26 cellular contexts compared by ENCODE assay signal in genomic region chr10:3203198-3203597, GRCh38. TPM values are rescaled to one million over a fixed set of nuclear protein-coding genes. Genes with fewer than 3 reads are reported as not detected.
A peak's percentile ranks its signal among the peaks of the same experiment; 100 is the strongest.
DNase-seq lines count a peak whose midpoint lies in the region; ATAC-seq, FAIRE-seq and TF ChIP-seq lines count a peak whose summit lies in the region.
"Had no signal": no experiment of that assay in that cellular context is flagged by ENCODE, and none has a peak within 500 bp of the region (broad histone marks: within the 10 kb centered on the region; RNA-seq: fewer than 3 reads in every experiment).

No MANE protein-coding gene starts in this region.

- H3K9me3 Mint-ChIP-seq in activated T-cell treated with anti-CD3 and anti-CD28 coated beads, Interleukin-2, amount 50 U/mL, for 72 hours: no peaks in the 10 kb centered on the region
- H3K9me3 Mint-ChIP-seq: IgD-negative memory B cell had no signal

- peak; percentile 0 for DNase-seq in NCI-H2227 treated with DMSO at 0.1 percent for 48 hours (lab: John Stamatoyannopoulos, UW)
- no peak for DNase-seq in NCI-H2227 (lab: John Stamatoyannopoulos, UW; ENCODE audit: unreplicated experiment)
- DNase-seq in activated T-cell treated with anti-CD3 and anti-CD28 coated beads, Interleukin-2, amount 50 U/mL, for 72 hours: no peak
- DNase-seq in activated T-cell treated with anti-CD3 and anti-CD28 coated beads, Interleukin-2, amount 50 U/mL, for 48 hours: no peak
- no peak for DNase-seq in bronchial epithelial cell (ENCODE audit: low read depth)
- DNase-seq in body of pancreas: no peak
- DNase-seq in COLO829 (ENCODE audit: low spot score): no peak
- DNase-seq: ACHN, DMS53, EL, GF-D8, GOT3, HCEC 1CT, MV-4-11, NCI-H1105 treated with DMSO at 0.1 percent for 48 hours, NCI-H2029 treated with DMSO at 0.1 percent for 48 hours, NCI-H2171, NCI-H446, NCI-H526, SJCRH30 had no signal

- peaks cover 16% of the 10 kb centered on the region for H3K4me1 Mint-ChIP-seq in activated T-cell treated with anti-CD3 and anti-CD28 coated beads, Interleukin-2, amount 50 U/mL, for 72 hours (ENCODE audit: low read depth)

- peak overlapping the region in 1 of 2 donors; percentile 55 for H3K4me3 Mint-ChIP-seq in activated T-cell treated with anti-CD3 and anti-CD28 coated beads, Interleukin-2, amount 50 U/mL, for 72 hours
- H3K4me3 Mint-ChIP-seq: IgD-negative memory B cell had no signal

- no peak overlapping the region for H3K27ac ChIP-seq in body of pancreas
- H3K27ac ChIP-seq: 22Rv1, C4-2B, SJCRH30 had no signal

- TF ChIP-seq CTCF in bronchial epithelial cell (IDR thresholded peaks at IDR 0.05; ENCODE audit: insufficient read depth, low read length, severe bottlenecking) (no peak), body of pancreas (IDR thresholded peaks at IDR 0.05) (no peak)

- H3K4me3 ChIP-seq in bronchial epithelial cell (ENCODE audit: low read depth, low read length) (no peak overlapping the region), body of pancreas (no peak overlapping the region)
- H3K4me3 ChIP-seq: SJCRH30 had no signal

- H3K36me3 ChIP-seq in bronchial epithelial cell (ENCODE audit: control insufficient read depth, insufficient read depth, low read length): no peaks in the 10 kb centered on the region
- H3K36me3 ChIP-seq in body of pancreas (replicated peaks in 1 of 2; ENCODE audit: insufficient read depth in 1 of 2, low read depth in 2 of 2): no peaks in the 10 kb centered on the region
- H3K36me3 ChIP-seq: SJCRH30 had no signal

- H3K9me3 ChIP-seq in body of pancreas: no peaks in the 10 kb centered on the region
- H3K9me3 ChIP-seq: SJCRH30 had no signal

- H3K36me3 Mint-ChIP-seq in activated T-cell treated with anti-CD3 and anti-CD28 coated beads, Interleukin-2, amount 50 U/mL, for 72 hours (ENCODE audit: insufficient read depth in 2 of 2): peaks cover 0 to 1% of the 10 kb centered on the region in 2 donors
- H3K36me3 Mint-ChIP-seq: IgD-negative memory B cell had no signal

- H3K27ac Mint-ChIP-seq in activated T-cell treated with anti-CD3 and anti-CD28 coated beads, Interleukin-2, amount 50 U/mL, for 72 hours: no peak overlapping the region
- H3K27ac Mint-ChIP-seq: IgD-negative memory B cell had no signal

- no peaks in the 10 kb centered on the region for H3K4me1 ChIP-seq in body of pancreas
- H3K4me1 ChIP-seq: SJCRH30 had no signal

- WGBS in body of pancreas, 2 donors: 50 to 64% methylated on average over 5 of the region's 5 CpGs

- FAIRE-seq in bronchial epithelial cell (lab: Jason Lieb, UNC): peak; percentile 7
- FAIRE-seq: D721Med, GM19239 had no signal

- intact Hi-C loops in body of pancreas (cut with DNase I): loop anchor here (10.0 kb wide), 1 partner anchor 1552 kb away; no protein-coding TSS in a partner anchor

- ATAC-seq in activated T-cell treated with anti-CD3 and anti-CD28 coated beads, Interleukin-2, amount 50 U/mL, for 72 hours (replicated peaks in 1 of 2): peak; percentile 76 to 93
- ATAC-seq in body of pancreas: no peak
- no peak for ATAC-seq in HG02763 (IDR thresholded peaks at IDR 0.05; ENCODE audit: unreplicated experiment)

- H3K27me3 ChIP-seq in bronchial epithelial cell (ENCODE audit: control insufficient read depth, insufficient read depth, low read length) (peaks cover 3% of the 10 kb centered on the region), body of pancreas (no peaks in the 10 kb centered on the region)
- H3K27me3 ChIP-seq: SJCRH30 had no signal

- no peak for TF ChIP-seq POLR2A in body of pancreas (IDR thresholded peaks at IDR 0.05)

- peaks cover 85% of the 10 kb centered on the region for H3K27me3 Mint-ChIP-seq in activated T-cell treated with anti-CD3 and anti-CD28 coated beads, Interleukin-2, amount 50 U/mL, for 72 hours (ENCODE audit: low read depth)

RNA-seq across cellular contexts. Expression of gene PITRM1, which starts 30.6 kb away (rescaled TPM):
- total RNA-seq in activated T-cell treated with anti-CD3 and anti-CD28 coated beads, Interleukin-2, amount 50 U/mL, for 72 hours: 10 to 100 TPM; 76.7 to 79.9 TPM
- 39.2 and 54.8 TPM in 2 replicates for total RNA-seq in bronchial epithelial cell
- total RNA-seq in body of pancreas: 10 to 100 TPM; 34.9 to 45.4 TPM

Comparison
In these comparisons a context has a peak if more than half of its experiments do, and no peak if none do; other contexts are left out.
1. ATAC-seq: peak in activated T-cell treated with anti-CD3 and anti-CD28 coated beads, Interleukin-2, amount 50 U/mL, for 72 hours (2 of 2); none in body of pancreas (single experiment) and HG02763 (single experiment).